8 cellular contexts compared by ENCODE assay signal in the genomic region with DNA sequence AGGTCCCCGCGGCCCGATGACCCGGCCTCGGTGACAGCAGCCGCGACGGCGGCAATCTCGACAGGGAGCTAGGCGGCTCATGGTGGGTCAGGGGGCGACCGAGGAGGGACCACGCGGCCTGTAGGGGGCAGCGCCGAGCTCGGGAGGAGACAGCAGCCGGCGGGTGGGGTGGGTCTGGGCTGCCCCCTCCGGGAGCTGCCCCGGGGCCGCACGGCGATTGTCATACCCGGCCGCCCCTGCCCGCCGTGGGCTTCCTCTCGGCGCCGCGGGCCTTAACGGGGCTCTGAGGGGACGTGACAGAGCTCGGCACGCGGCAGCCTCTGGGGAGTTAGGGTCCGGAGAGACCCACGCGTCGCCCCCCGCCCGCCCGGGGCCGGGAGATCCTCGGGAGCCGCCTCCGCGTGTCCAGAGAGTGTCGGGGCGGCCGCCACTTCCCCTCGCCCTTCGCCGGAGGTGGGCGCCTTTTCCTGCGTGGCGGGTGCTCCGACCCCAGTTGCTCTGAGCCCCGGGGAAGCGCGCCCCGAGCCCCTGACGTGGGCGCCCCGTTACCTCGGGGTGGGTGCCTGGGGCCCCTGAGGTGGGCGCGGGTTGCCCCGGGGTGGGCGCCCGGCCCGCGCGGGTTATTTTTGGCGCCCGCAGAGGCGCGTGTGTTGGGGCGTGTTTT. TPM values are rescaled to one million over a fixed set of nuclear protein-coding genes. Genes with fewer than 3 reads are reported as not detected.
A peak's percentile ranks its signal among the peaks of the same experiment; 100 is the strongest.
DNase-seq lines count a peak whose midpoint lies in the region; ATAC-seq and TF ChIP-seq lines count a peak whose summit lies in the region.

No MANE protein-coding gene starts in this region.

- peak; percentile 71 for TF ChIP-seq CTCF in GM12864 (IDR thresholded peaks at IDR 0.05; ENCODE audit: low read depth, low read length, missing control alignments)
- TF ChIP-seq CTCF in HFF-Myc (IDR thresholded peaks at IDR 0.05; ENCODE audit: low read depth, low read length, missing control alignments) = peak; percentile 49
- peak; percentile 49 for TF ChIP-seq CTCF in fibroblast of pulmonary artery (IDR thresholded peaks at IDR 0.05; ENCODE audit: low read length, missing control alignments)

- peaks cover 0 to 6% of the 10 kb centered on the region in 2 donors for H3K36me3 Mint-ChIP-seq in activated T-cell treated with anti-CD3 and anti-CD28 coated beads, Interleukin-2, amount 50 U/mL, for 72 hours (ENCODE audit: insufficient read depth in 2 of 2)

- DNase-seq in GM12864 (ENCODE audit: low read depth) (no peak), HFF-Myc (ENCODE audit: extremely low read depth, low read depth) (no peak), NCI-H2227 (lab: John Stamatoyannopoulos, UW; ENCODE audit: unreplicated experiment) (peak; percentile 74), fibroblast of pulmonary artery (ENCODE audit: low read depth) (peak; percentile 56), NCI-H446 treated with DMSO at 0.1 percent for 48 hours (lab: John Stamatoyannopoulos, UW) (no peak)
- DNase-seq in activated T-cell treated with anti-CD3 and anti-CD28 coated beads, Interleukin-2, amount 50 U/mL, for 72 hours = peak; percentile 83 to 86

- peak overlapping the region; percentile 98 to 99 for H3K4me3 Mint-ChIP-seq in activated T-cell treated with anti-CD3 and anti-CD28 coated beads, Interleukin-2, amount 50 U/mL, for 72 hours

- H3K36me3 ChIP-seq in neuron (ENCODE audit: insufficient read depth, low read length) = no peaks in the 10 kb centered on the region
- no peaks in the 10 kb centered on the region for H3K36me3 ChIP-seq in thymus (ENCODE audit: control insufficient read depth, insufficient read depth)

- no peaks in the 10 kb centered on the region for H3K9me3 ChIP-seq in neuron (ENCODE audit: low read length)
- no peaks in the 10 kb centered on the region for H3K9me3 ChIP-seq in thymus (ENCODE audit: control insufficient read depth)

- peak overlapping the region; percentile 90 for H3K4me3 ChIP-seq in GM12864 (ENCODE audit: low read depth, low read length)
- H3K4me3 ChIP-seq in HFF-Myc (replicated peaks; ENCODE audit: low read depth, low read length) = peak overlapping the region; percentile 88
- H3K4me3 ChIP-seq in fibroblast of pulmonary artery (replicated peaks; ENCODE audit: low read depth, low read length) = peak overlapping the region; percentile 77
- peak overlapping the region; percentile 79 for H3K4me3 ChIP-seq in neuron (ENCODE audit: low read length)
- H3K4me3 ChIP-seq in thymus (ENCODE audit: low read length) = peak overlapping the region; percentile 71

- peaks cover 28% of the 10 kb centered on the region for H3K4me1 Mint-ChIP-seq in activated T-cell treated with anti-CD3 and anti-CD28 coated beads, Interleukin-2, amount 50 U/mL, for 72 hours (ENCODE audit: low read depth)

- peak overlapping the region; percentile 75 for H2AFZ ChIP-seq in neuron (ENCODE audit: low read depth, low read length)

- H3K9me3 Mint-ChIP-seq in activated T-cell treated with anti-CD3 and anti-CD28 coated beads, Interleukin-2, amount 50 U/mL, for 72 hours = no peaks in the 10 kb centered on the region

- ATAC-seq in activated T-cell treated with anti-CD3 and anti-CD28 coated beads, Interleukin-2, amount 50 U/mL, for 72 hours (replicated peaks in 1 of 2) = peak; percentile 65 to 66

- peak overlapping the region; percentile 93 for H3K27ac ChIP-seq in thymus (ENCODE audit: low read depth)

- H3K4me1 ChIP-seq in neuron (ENCODE audit: insufficient read depth, low read length) (peaks cover 7% of the 10 kb centered on the region), thymus (ENCODE audit: control insufficient read depth, insufficient read depth, low read length) (peaks cover 9% of the 10 kb centered on the region)

- H3K27me3 ChIP-seq in neuron (ENCODE audit: insufficient read depth, low read length) (peaks cover 9% of the 10 kb centered on the region), thymus (ENCODE audit: control insufficient read depth, insufficient read depth) (no peaks in the 10 kb centered on the region)

- 4% methylated on average over 81 of the region's 81 CpGs for WGBS in thymus

- H3K27ac Mint-ChIP-seq in activated T-cell treated with anti-CD3 and anti-CD28 coated beads, Interleukin-2, amount 50 U/mL, for 72 hours = peak overlapping the region; percentile 97

- no peaks in the 10 kb centered on the region for H3K27me3 Mint-ChIP-seq in activated T-cell treated with anti-CD3 and anti-CD28 coated beads, Interleukin-2, amount 50 U/mL, for 72 hours (ENCODE audit: low read depth)

RNA-seq across cellular contexts. Expression of gene PLCL2, which starts 0.5 kb away (rescaled TPM):
- total RNA-seq in activated T-cell treated with anti-CD3 and anti-CD28 coated beads, Interleukin-2, amount 50 U/mL, for 72 hours = 10 to 100 TPM; 22.9 to 24.7 TPM
- 7.0 TPM for polyA plus RNA-seq in thymus

Comparison
In these comparisons a context has a peak if more than half of its experiments do, and no peak if none do; other contexts are left out.
1. DNase-seq: peak in NCI-H2227 (single experiment), activated T-cell treated with anti-CD3 and anti-CD28 coated beads, Interleukin-2, amount 50 U/mL, for 72 hours (2 of 2) and fibroblast of pulmonary artery (single experiment); none in GM12864 (single experiment), HFF-Myc (single experiment) and NCI-H446 treated with DMSO at 0.1 percent for 48 hours (single experiment).
2. Peak in every context shown above with its lines, with median percentiles within 50 percentile points of each other: H3K4me3 ChIP-seq and CTCF ChIP-seq.